Comparison of ENCODE assay signal across 27 cellular contexts in the genomic region with DNA sequence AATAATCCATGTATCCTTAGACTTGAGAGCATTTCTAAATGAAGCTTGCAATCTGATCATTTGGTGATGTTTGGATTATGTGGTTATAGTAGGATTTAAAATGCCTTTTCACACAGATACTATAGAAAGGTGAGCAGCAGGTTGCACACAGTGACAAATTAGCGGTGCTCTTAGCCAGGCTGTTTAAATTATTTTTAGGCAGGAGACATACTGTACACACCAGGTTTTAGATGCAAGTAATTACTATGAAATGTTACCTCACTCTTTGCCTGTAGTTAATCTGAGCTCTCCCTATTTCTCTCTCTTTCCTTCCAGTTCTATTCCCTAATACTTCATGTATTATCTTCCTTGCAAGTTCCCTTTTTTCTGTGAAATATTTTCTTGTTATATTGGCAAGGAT.
"Had no signal": no experiment of that assay in that cellular context is flagged by ENCODE, and none has a peak within 500 bp of the region (broad histone marks: within the 10 kb centered on the region; RNA-seq: fewer than 3 reads in every experiment).

No MANE protein-coding gene starts in this region.

- DNase-seq: activated B cell treated with CpG ODN at 0.5 μM for 24 hours; activated CD4-positive, alpha-beta memory T cell treated with anti-CD3 and anti-CD28 coated beads for 36 hours; activated CD4-positive, alpha-beta T cell treated with anti-CD3 and anti-CD28 coated beads for 4 hours; activated CD4-positive, alpha-beta T cell treated with anti-CD3 and anti-CD28 coated beads, Interleukin-2, amount 10 ng/mL, durations not matched to agents 24 days and 14 days; activated CD4-positive, alpha-beta T cell treated with anti-CD3 and anti-CD28 coated beads, Interleukin-2, amount 50 U/mL, for 1 hour; activated CD4-positive, alpha-beta T cell treated with anti-CD3 and anti-CD28 coated beads, Interleukin-2, amount 50 U/mL, for 4 hours; activated CD4-positive, CD25-positive, alpha-beta regulatory T cell treated with anti-CD3 and anti-CD28 coated beads, Interleukin-2, amount 50 U/mL, for 72 hours; activated CD8-positive, alpha-beta memory T cell treated with anti-CD3 and anti-CD28 coated beads, Interleukin-2, amount 50 U/mL, for 4 hours; activated CD8-positive, alpha-beta T cell treated with anti-CD3 and anti-CD28 coated beads for 36 hours; activated effector memory CD4-positive, alpha-beta T cell treated with anti-CD3 and anti-CD28 coated beads, Interleukin-2, amount 50 U/mL, for 16 hours; activated gamma-delta T cell treated with Interleukin-2 at 50 U/mL for 16 hours; activated naive CD4-positive, alpha-beta T cell; activated naive CD4-positive, alpha-beta T cell treated with anti-CD3 and anti-CD28 coated beads for 36 hours; activated naive CD4-positive, alpha-beta T cell treated with anti-CD3 and anti-CD28 coated beads, Interleukin-2, amount 50 U/mL, for 16 hours; activated naive CD8-positive, alpha-beta T cell treated with anti-CD3 and anti-CD28 coated beads for 36 hours; activated T-cell treated with anti-CD3 and anti-CD28 coated beads for 4 hours; activated T-cell treated with anti-CD3 and anti-CD28 coated beads, Interleukin-2, amount 50 U/mL, for 1 hour; activated T-cell treated with anti-CD3 and anti-CD28 coated beads, Interleukin-2, amount 50 U/mL, for 4 hours; activated T-cell treated with anti-CD3 and anti-CD28 coated beads, Interleukin-2, amount 50 U/mL, for 72 hours; adrenal gland; amniotic stem cell; aorta; body of pancreas; brain microvascular endothelial cell; central memory CD4-positive, alpha-beta T cell; T-helper 2 cell; T-helper 9 cell had no signal
